12 cellular contexts compared by ENCODE assay signal in genomic region chr12:5556033-5556614, GRCh38.
A peak's percentile ranks its signal among the peaks of the same experiment; 100 is the strongest.
DNase-seq lines count a peak whose midpoint lies in the region; ATAC-seq, FAIRE-seq and TF ChIP-seq lines count a peak whose summit lies in the region.
"Had no signal": no experiment of that assay in that cellular context is flagged by ENCODE, and none has a peak within 500 bp of the region (broad histone marks: within the 10 kb centered on the region; RNA-seq: fewer than 3 reads in every experiment).

No MANE protein-coding gene starts in this region.

- H3K56ac ChIP-seq in IMR-90 (ENCODE audit: extremely low read depth, insufficient read depth, low read length): no peak overlapping the region

- H3K4me2 ChIP-seq in IMR-90 (ENCODE audit: low read depth, low read length): no peak overlapping the region

- no peaks in the 10 kb centered on the region; the same call in 1 of the 2 replicates for H3K4me1 ChIP-seq in IMR-90 (ENCODE audit: control insufficient read depth, insufficient read depth, low read length)

- H3K4me3 ChIP-seq in IMR-90 (ENCODE audit: insufficient read depth, low read depth, low read length): no peak overlapping the region
- H3K4me3 ChIP-seq: skin epidermis had no signal

- H3K9ac ChIP-seq in IMR-90 (ENCODE audit: low read depth, low read length): no peak overlapping the region

- H3K36me3 Mint-ChIP-seq in chondrocyte (ENCODE audit: low read depth): peaks cover 2% of the 10 kb centered on the region

- H4K5ac ChIP-seq in IMR-90 (ENCODE audit: low read depth, low read length): no peak overlapping the region

- peak; percentile 35 for DNase-seq in activated T-cell treated with anti-CD3 and anti-CD28 coated beads, Interleukin-2, amount 50 U/mL, for 48 hours
- DNase-seq in activated T-cell treated with anti-CD3 and anti-CD28 coated beads for 4 hours (no peak), IMR-90 (no peak), chondrocyte (ENCODE audit: low spot score) (no peak), GM12892 (ENCODE audit: insufficient read length) (no peak), NCI-H526 treated with DMSO at 0.1 percent for 48 hours (lab: John Stamatoyannopoulos, UW) (no peak), frontal cortex (ENCODE audit: low spot score in 2 of 2) (no peak)
- DNase-seq in stimulated activated CD8-positive, alpha-beta memory T cell treated with anti-CD3 and anti-CD28 coated beads, Interleukin-4, amount 100 ng/mL, for 48 hours: peak; percentile 58
- DNase-seq: activated B cell treated with CpG ODN at 0.5 μM for 24 hours, cerebellar nuclear complex, NCI-H345 had no signal

- peaks cover 16% of the 10 kb centered on the region for H3K9me3 Mint-ChIP-seq in chondrocyte (ENCODE audit: low read depth)
- H3K9me3 Mint-ChIP-seq: activated B cell treated with CpG ODN at 0.5 μM for 24 hours had no signal

- H4K20me1 ChIP-seq in IMR-90 (ENCODE audit: insufficient read depth, low read length): no peaks in the 10 kb centered on the region

- no peak overlapping the region for H4K91ac ChIP-seq in IMR-90 (ENCODE audit: insufficient read depth, low read depth, low read length)

- no peak overlapping the region; the same call in 1 of the 2 replicates for H3K4ac ChIP-seq in IMR-90 (ENCODE audit: low read depth, low read length)

- H3K79me1 ChIP-seq in IMR-90 (ENCODE audit: low read depth in 1 of 2, low read length in 2 of 2): no peaks in the 10 kb centered on the region

- FAIRE-seq in GM12892 (lab: Jason Lieb, UNC) (no peak), frontal cortex (lab: Jason Lieb, UNC) (no peak)

- no peak overlapping the region for H3K27ac Mint-ChIP-seq in chondrocyte (ENCODE audit: unreplicated experiment)
- H3K27ac Mint-ChIP-seq: activated B cell treated with CpG ODN at 0.5 μM for 24 hours had no signal

- H3K14ac ChIP-seq in IMR-90 (replicated peaks; ENCODE audit: low read depth, low read length): no peak overlapping the region

- WGBS in IMR-90 (ENCODE audit: extremely low coverage in 2 of 2, insufficient read length in 1 of 2), 2 experiments: no CpG with 5 or more reads among the region's 13 CpGs

- no peak overlapping the region for H2AK9ac ChIP-seq in IMR-90 (replicated peaks; ENCODE audit: low read depth, low read length, poor library complexity)

- H3K23ac ChIP-seq in IMR-90 (ENCODE audit: low read depth, low read length): no peak overlapping the region

- 0 out of 2 replicates have a peak overlapping the region, but pooled peaks have one; percentile 60 for H2AK5ac ChIP-seq in IMR-90 (ENCODE audit: low read depth, low read length)

- no peak overlapping the region for H3K4me3 Mint-ChIP-seq in chondrocyte (ENCODE audit: unreplicated experiment)
- H3K4me3 Mint-ChIP-seq: activated B cell treated with CpG ODN at 0.5 μM for 24 hours had no signal

- dilution Hi-C loops in IMR-90 (cut with HindIII; ENCODE audit: low sequenced_read_pairs, unreplicated experiment): no loop called here

- H3K36me3 ChIP-seq in IMR-90 (ENCODE audit: control insufficient read depth, insufficient read depth, low read length): no peaks in the 10 kb centered on the region

- intact Hi-C loops in IMR-90 (cut with micrococcal nuclease): no loop called here

- no peak overlapping the region for H4K8ac ChIP-seq in IMR-90 (ENCODE audit: low read depth in 2 of 2, low read length in 2 of 2)

- POLR2A ChIA-PET in IMR-90 (lab: Charles Lee; ENCODE audit: unreplicated experiment): no interaction called here

- BruUV-seq in IMR-90 (replicated peaks; lab: Mats Ljungman, UMichigan): no TSS peak

- H3K27ac ChIP-seq in IMR-90 (ENCODE audit: insufficient read depth, low read length): no peak overlapping the region
- H3K27ac ChIP-seq: skin epidermis had no signal

- H2AFZ ChIP-seq in IMR-90 (replicated peaks; ENCODE audit: low read length, poor library complexity): no peak overlapping the region

- TF ChIP-seq RAD21 in IMR-90 (IDR thresholded peaks at IDR 0.05; ENCODE audit: low read length): 0 out of 2 replicates have a peak, but pooled peaks have one; percentile 8

- H2BK120ac ChIP-seq in IMR-90 (ENCODE audit: low read depth, low read length): no peak overlapping the region

- no peak for ATAC-seq in IMR-90 (ENCODE audit: low read depth)

- in situ Hi-C loops in IMR-90 (cut with MboI; ENCODE audit: low sequenced_read_pairs): no loop called here

- H3K9me3 ChIP-seq in IMR-90 (ENCODE audit: control insufficient read depth, insufficient read depth, low read length): no peaks in the 10 kb centered on the region; the same call in 1 of the 2 replicates

- H3K4me1 Mint-ChIP-seq in chondrocyte (ENCODE audit: low read depth): peaks cover 19% of the 10 kb centered on the region
- H3K4me1 Mint-ChIP-seq: activated B cell treated with CpG ODN at 0.5 μM for 24 hours had no signal

- no peak overlapping the region for H2BK5ac ChIP-seq in IMR-90 (ENCODE audit: low read depth, low read length, poor library complexity, severe bottlenecking)

- no peak overlapping the region for H2BK15ac ChIP-seq in IMR-90 (ENCODE audit: low read depth, low read length)

- peaks cover 5% of the 10 kb centered on the region for H3K27me3 ChIP-seq in IMR-90 (ENCODE audit: control insufficient read depth, insufficient read depth, low read length)

- TF ChIP-seq POLR2A in IMR-90 (IDR thresholded peaks at IDR 0.05; ENCODE audit: low read depth, low read length): no peak
- TF ChIP-seq POLR2A in GM12892 (IDR thresholded peaks at IDR 0.05; ENCODE audit: low read depth, low read length): no peak

- CTCF ChIA-PET in IMR-90 (lab: Yijun Ruan, JAX): no interaction called here

- H2BK20ac ChIP-seq in IMR-90 (ENCODE audit: low read depth, low read length): no peak overlapping the region

- H3K27me3 Mint-ChIP-seq in chondrocyte (ENCODE audit: low read depth): peaks cover 6% of the 10 kb centered on the region

- H3K18ac ChIP-seq in IMR-90 (ENCODE audit: low read depth, low read length): no peak overlapping the region

- H3K9me1 ChIP-seq in IMR-90 (ENCODE audit: insufficient read depth, low read length): no peaks in the 10 kb centered on the region

- peak; percentile 16; the same call in 1 of the 2 replicates for TF ChIP-seq CTCF in IMR-90 (conservative IDR thresholded peaks at IDR 0.05; ENCODE audit: low read depth, low read length)
- TF ChIP-seq CTCF in chondrocyte (IDR thresholded peaks at IDR 0.05): peak; percentile 58

TF ChIP-seq in IMR-90, 13 proteins besides CTCF, POLR2A, EP300 and RAD21:
- TF ChIP-seq NFE2L2 (IDR thresholded peaks at IDR 0.05; ENCODE audit: low read depth, low read length) (no peak), MXI1 (IDR thresholded peaks at IDR 0.05; ENCODE audit: borderline replicate concordance, low read depth, low read length) (no peak), USF2 (IDR thresholded peaks at IDR 0.05; ENCODE audit: low read depth, low read length) (no peak), SMC3 (IDR thresholded peaks at IDR 0.05; ENCODE audit: low read depth, low read length) (no peak), RFX5 (IDR thresholded peaks at IDR 0.05; ENCODE audit: low read depth, low read length) (no peak), FOS (IDR thresholded peaks at IDR 0.05; ENCODE audit: low read depth, low read length) (no peak), MAZ (IDR thresholded peaks at IDR 0.05; ENCODE audit: borderline replicate concordance, low read depth, low read length) (no peak), CEBPB (IDR thresholded peaks at IDR 0.05; ENCODE audit: low read depth, low read length) (no peak), ELK1 (IDR thresholded peaks at IDR 0.05; ENCODE audit: borderline replicate concordance, low read depth, low read length) (no peak), RCOR1 (IDR thresholded peaks at IDR 0.05; ENCODE audit: insufficient replicate concordance, low read length) (no peak), BHLHE40 (IDR thresholded peaks at IDR 0.05; ENCODE audit: low read depth, low read length) (no peak), MAFK (IDR thresholded peaks at IDR 0.05; ENCODE audit: low read depth, low read length) (no peak), CHD1 (IDR thresholded peaks at IDR 0.05; ENCODE audit: low read depth, low read length) (no peak)
TF ChIP-seq in IMR-90: peak in this region for 0.

Comparison
In these comparisons a context has a peak if more than half of its experiments do, and no peak if none do; other contexts are left out.
1. DNase-seq: peak in activated T-cell treated with anti-CD3 and anti-CD28 coated beads, Interleukin-2, amount 50 U/mL, for 48 hours (2 of 2) and stimulated activated CD8-positive, alpha-beta memory T cell treated with anti-CD3 and anti-CD28 coated beads, Interleukin-4, amount 100 ng/mL, for 48 hours (single experiment); none in activated T-cell treated with anti-CD3 and anti-CD28 coated beads for 4 hours (single experiment), IMR-90 (single experiment), chondrocyte (single experiment), GM12892 (single experiment), NCI-H526 treated with DMSO at 0.1 percent for 48 hours (single experiment) and frontal cortex (0 of 2).